Comparison of ENCODE assay signal across 15 cellular contexts in the genomic region with DNA sequence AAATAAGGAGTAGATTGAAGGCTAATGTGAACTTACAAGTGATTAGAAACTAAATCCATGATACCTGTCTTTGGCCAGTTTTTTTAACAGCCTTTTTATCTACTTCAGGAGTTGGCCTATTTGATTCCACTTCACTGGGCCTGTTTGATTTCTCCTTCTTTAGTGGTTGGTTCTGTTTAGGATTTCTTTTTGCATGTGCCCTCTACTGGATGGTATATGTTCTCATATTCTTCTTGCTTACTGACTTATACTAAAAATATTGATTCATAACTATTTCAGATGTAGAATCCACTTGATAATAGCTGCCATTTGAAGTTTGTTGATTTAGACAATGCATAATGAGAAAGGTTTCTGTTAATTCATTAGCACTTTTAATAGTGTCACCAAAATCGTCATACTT. TPM values are rescaled to one million over a fixed set of nuclear protein-coding genes. Genes with fewer than 3 reads are reported as not detected.
A peak's percentile ranks its signal among the peaks of the same experiment; 100 is the strongest.
DNase-seq lines count a peak whose midpoint lies in the region; ATAC-seq, FAIRE-seq and TF ChIP-seq lines count a peak whose summit lies in the region.
"Had no signal": no experiment of that assay in that cellular context is flagged by ENCODE, and none has a peak within 500 bp of the region (broad histone marks: within the 10 kb centered on the region; RNA-seq: fewer than 3 reads in every experiment).

No MANE protein-coding gene starts in this region.

- TF ChIP-seq EP300 in HepG2 (IDR thresholded peaks at IDR 0.05; ENCODE audit: low read depth in 2 of 2, low read length in 2 of 2) (no peak), HepG2 (CRISPR knock-in tag; IDR thresholded peaks at IDR 0.05; ENCODE audit: borderline replicate concordance) (no peak)

- ATAC-seq in HepG2: no peak
- ATAC-seq in thoracic aorta (ENCODE audit: insufficient number of reproducible peaks, low FRiP score, low read depth): no peak
- no peak for ATAC-seq in activated CD4-positive, alpha-beta T cell treated with anti-CD3 and anti-CD28 coated beads for 36 hours
- ATAC-seq: activated T-cell treated with anti-CD3 and anti-CD28 coated beads, Interleukin-2, amount 50 U/mL, for 4 hours had no signal

- H3K9ac ChIP-seq in liver (ENCODE audit: low read depth in 1 of 2, low read length in 2 of 2): no peak overlapping the region
- no peak overlapping the region for H3K9ac ChIP-seq in HepG2 (ENCODE audit: insufficient read depth, low read depth, low read length)

- no peak overlapping the region for H3K4me3 Mint-ChIP-seq in activated CD4-positive, alpha-beta T cell treated with anti-CD3 and anti-CD28 coated beads for 36 hours
- H3K4me3 Mint-ChIP-seq: activated T-cell treated with anti-CD3 and anti-CD28 coated beads, Interleukin-2, amount 50 U/mL, for 4 hours; nephron progenitor cell had no signal

- peaks cover 12% of the 10 kb centered on the region for H3K36me3 Mint-ChIP-seq in activated CD4-positive, alpha-beta T cell treated with anti-CD3 and anti-CD28 coated beads for 36 hours (ENCODE audit: low read depth)

- peaks cover 5% of the 10 kb centered on the region for H3K4me1 Mint-ChIP-seq in activated CD4-positive, alpha-beta T cell treated with anti-CD3 and anti-CD28 coated beads for 36 hours
- H3K4me1 Mint-ChIP-seq: nephron progenitor cell had no signal

- no peak overlapping the region for H3K4me2 ChIP-seq in HepG2 (ENCODE audit: low read depth, low read length)

- TF ChIP-seq RAD21 in liver (IDR thresholded peaks at IDR 0.05) (peak; percentile 12 to 59), HepG2 (CRISPR knock-in tag; IDR thresholded peaks at IDR 0.05) (no peak)

- CTCF ChIA-PET in HepG2 (lab: Yijun Ruan, JAX; ENCODE audit: low intra/inter-chr PET ratio, low total read pairs): interaction anchor here (0.9 kb wide), 1 partner anchor 97 kb away, joined by 3 read pairs; no protein-coding TSS in a partner anchor
- CTCF ChIA-PET in activated CD4-positive, alpha-beta T cell treated with anti-CD3 and anti-CD28 coated beads for 36 hours (lab: Charles Lee): interaction anchor here (1.6 kb wide), 1 partner anchor 96 kb away, joined by 6 read pairs; no protein-coding TSS in a partner anchor

- H3K4me1 ChIP-seq in liver (ENCODE audit: control insufficient read depth in 4 of 4, insufficient read depth in 4 of 4, low read length in 3 of 4) (no peaks in the 10 kb centered on the region), HepG2 (ENCODE audit: insufficient read depth, low read length) (no peaks in the 10 kb centered on the region), thoracic aorta (ENCODE audit: control insufficient read depth in 1 of 2, low read depth in 2 of 2) (peaks cover 0 to 3% of the 10 kb centered on the region in 2 donors)
- H3K4me1 ChIP-seq: esophagus squamous epithelium, spleen, uterus had no signal

- H3K79me2 ChIP-seq in HepG2 (ENCODE audit: insufficient read depth, low read length): no peaks in the 10 kb centered on the region

- H3K27me3 ChIP-seq in liver (ENCODE audit: control insufficient read depth in 4 of 4, insufficient read depth in 4 of 4, low read length in 3 of 4) (no peaks in the 10 kb centered on the region), HepG2 (ENCODE audit: control insufficient read depth in 1 of 2, insufficient read depth in 2 of 2, low read length in 2 of 2) (no peaks in the 10 kb centered on the region), thoracic aorta (replicated peaks; ENCODE audit: insufficient read depth) (no peaks in the 10 kb centered on the region)
- H3K27me3 ChIP-seq: esophagus squamous epithelium, spleen, uterus had no signal

- H3K9me3 Mint-ChIP-seq in activated CD4-positive, alpha-beta T cell treated with anti-CD3 and anti-CD28 coated beads for 36 hours (ENCODE audit: low read depth): no peaks in the 10 kb centered on the region
- H3K9me3 Mint-ChIP-seq: activated T-cell treated with anti-CD3 and anti-CD28 coated beads, Interleukin-2, amount 50 U/mL, for 4 hours; nephron progenitor cell had no signal

- WGBS in liver: 95% methylated on average over 1 of the region's 1 CpG
- 91% methylated on average over 1 of the region's 1 CpG for WGBS in HepG2 (ENCODE audit: low lambda C conversion rate)

- BruUV-seq in HepG2 (replicated peaks; lab: Mats Ljungman, UMichigan): no TSS peak

- intact Hi-C loops in HepG2 (cut with micrococcal nuclease; ENCODE audit: unreplicated experiment): loop anchor here (2.0 kb wide), 1 partner anchor 97 kb away; no protein-coding TSS in a partner anchor
- intact Hi-C loops in activated CD4-positive, alpha-beta T cell treated with anti-CD3 and anti-CD28 coated beads for 36 hours (cut with DNase I, micrococcal nuclease): loop anchor here in 1 of 2 experiments (5.0 kb wide), 1 partner anchor 98 kb away; no protein-coding TSS in a partner anchor

- no peak overlapping the region for H3K27ac ChIP-seq in liver (ENCODE audit: low read depth in 1 of 2, low read length in 2 of 2)
- H3K27ac ChIP-seq in HepG2 (ENCODE audit: extremely low read length, insufficient read depth, low read length): no peak overlapping the region
- no peak overlapping the region for H3K27ac ChIP-seq in thoracic aorta
- H3K27ac ChIP-seq: esophagus squamous epithelium, spleen, uterus had no signal

- H3K36me3 ChIP-seq in liver (ENCODE audit: control insufficient read depth in 4 of 4, insufficient read depth in 3 of 4, low read depth in 1 of 4, low read length in 3 of 4): peaks cover 0 to 21% (median 4%) of the 10 kb centered on the region in 4 donors
- peaks cover 9 to 22% of the 10 kb centered on the region in 2 experiments for H3K36me3 ChIP-seq in HepG2 (replicated peaks in 1 of 2; ENCODE audit: control insufficient read depth in 1 of 2, insufficient read depth in 2 of 2, low read length in 2 of 2)
- no peaks in the 10 kb centered on the region for H3K36me3 ChIP-seq in thoracic aorta

- TF ChIP-seq CTCF in liver (IDR thresholded peaks at IDR 0.05; ENCODE audit: low read depth, low read length, missing input control) (peak; percentile 8), HepG2 (CRISPR knock-in tag; IDR thresholded peaks at IDR 0.05) (no peak), epithelial cell of proximal tubule (conservative IDR thresholded peaks at IDR 0.05; ENCODE audit: low read depth, low read length) (peak; percentile 33), thoracic aorta (IDR thresholded peaks at IDR 0.05) (peak; percentile 16)

- H3K27me3 Mint-ChIP-seq in activated CD4-positive, alpha-beta T cell treated with anti-CD3 and anti-CD28 coated beads for 36 hours: no peaks in the 10 kb centered on the region

- POLR2A ChIA-PET in HepG2 (lab: Yijun Ruan, JAX): no interaction called here
- POLR2A ChIA-PET in activated CD4-positive, alpha-beta T cell treated with anti-CD3 and anti-CD28 coated beads for 36 hours (lab: Charles Lee): no interaction called here

- no peak for TF ChIP-seq POLR2A in HepG2 (IDR thresholded peaks at IDR 0.05; ENCODE audit: insufficient read depth in 1 of 2, low read depth in 2 of 2, low read length in 2 of 2)

- no peak overlapping the region for H2AFZ ChIP-seq in HepG2 (ENCODE audit: low read length)

- FAIRE-seq in HepG2 (lab: Jason Lieb, UNC): no peak
- FAIRE-seq: kidney had no signal

- H4K20me1 ChIP-seq in HepG2 (ENCODE audit: insufficient read depth, low read length): no peaks in the 10 kb centered on the region

- no peak overlapping the region for H3K27ac Mint-ChIP-seq in activated CD4-positive, alpha-beta T cell treated with anti-CD3 and anti-CD28 coated beads for 36 hours
- H3K27ac Mint-ChIP-seq: nephron progenitor cell had no signal

- no peak for DNase-seq in HepG2 (ENCODE audit: low spot score)
- peak; percentile 28 for DNase-seq in RKO (ENCODE audit: low spot score)
- no peak for DNase-seq in epithelial cell of proximal tubule (ENCODE audit: low read depth)
- no peak for DNase-seq in thoracic aorta (ENCODE audit: low spot score)
- DNase-seq in globus pallidus (ENCODE audit: low spot score): no peak
- DNase-seq in NCI-H1092 treated with DMSO at 0.1 percent for 48 hours (lab: John Stamatoyannopoulos, UW): no peak
- no peak for DNase-seq in activated CD4-positive, alpha-beta T cell treated with anti-CD3 and anti-CD28 coated beads for 36 hours
- DNase-seq: activated CD4-positive, CD25-positive, alpha-beta regulatory T cell treated with anti-CD3 and anti-CD28 coated beads, Interleukin-2, amount 50 U/mL, for 72 hours; activated T-cell treated with anti-CD3 and anti-CD28 coated beads, Interleukin-2, amount 50 U/mL, for 4 hours; esophagus squamous epithelium; kidney; nephron progenitor cell; spleen; uterus had no signal

- in situ Hi-C loops in HepG2 (cut with HindIII; ENCODE audit: extremely low pct_ligation_motif_present, low pct_unique_long_range_greater_than_20kb): no loop called here

- H3K4me3 ChIP-seq in liver (ENCODE audit: low read depth in 1 of 3, low read length in 3 of 3) (no peak overlapping the region), HepG2 (replicated peaks in 1 of 3; ENCODE audit: insufficient read depth in 1 of 3, low read depth in 2 of 3, low read length in 3 of 3) (no peak overlapping the region), epithelial cell of proximal tubule (ENCODE audit: low read depth, low read length) (no peak overlapping the region), thoracic aorta (no peak overlapping the region)
- H3K4me3 ChIP-seq: esophagus squamous epithelium, spleen, uterus had no signal

- no peaks in the 10 kb centered on the region for H3K9me3 ChIP-seq in liver (ENCODE audit: control insufficient read depth in 4 of 4, low read length in 3 of 4)
- no peaks in the 10 kb centered on the region for H3K9me3 ChIP-seq in HepG2 (ENCODE audit: low read length)
- H3K9me3 ChIP-seq in thoracic aorta: no peaks in the 10 kb centered on the region
- H3K9me3 ChIP-seq: esophagus squamous epithelium, spleen, uterus had no signal

RNA-seq across cellular contexts. Expression of a gene that starts 53.9 kb away (rescaled TPM):
- total RNA-seq in liver: 10 to 100 TPM; 38.2 to 55.1 TPM
- polyA plus RNA-seq in liver: 10 to 100 TPM; 14.9 to 26.3 TPM
- total RNA-seq in HepG2 (2016; rRNA removed; fragmentation: Illumina TruSeq; extraction: Trizol): 52.7 and 64.6 TPM in 2 replicates
- total RNA-seq in HepG2 (2016; cell fraction: cytosol; rRNA removed; fragmentation: Illumina TruSeq; extraction: Trizol; ENCODE audit: low read depth): 3.7 and 4.9 TPM in 2 replicates
- total RNA-seq in HepG2 (2016; cell fraction: insoluble cytoplasmic fraction; rRNA removed; fragmentation: Illumina TruSeq; extraction: Trizol): 49.1 and 64.0 TPM in 2 replicates
- total RNA-seq in HepG2 (2016; cell fraction: membrane; rRNA removed; fragmentation: Illumina TruSeq; extraction: Trizol): 8.6 and 8.7 TPM in 2 replicates
- 72.1 and 75.8 TPM in 2 replicates for total RNA-seq in HepG2 (2016; cell fraction: nucleus; rRNA removed; fragmentation: Illumina TruSeq; extraction: Trizol)
- polyA plus RNA-seq in HepG2 (2011; rRNA removed): 10.6 and 12.2 TPM in 2 replicates
- 5.1 and 8.8 TPM in 2 replicates for polyA plus RNA-seq in HepG2 (2011; cell fraction: cytosol; rRNA removed)
- 12.3 and 15.3 TPM in 2 replicates for polyA plus RNA-seq in HepG2 (2011; cell fraction: nucleus; rRNA removed)
- 22.9 and 24.4 TPM in 2 replicates for polyA plus RNA-seq in HepG2 (2012)
- polyA plus RNA-seq in HepG2 (2016; cell fraction: cytosol; fragmentation: Illumina TruSeq; extraction: Trizol; ENCODE audit: low read depth): 0.53 and 0.69 TPM in 2 replicates
- polyA plus RNA-seq in HepG2 (2016; cell fraction: insoluble cytoplasmic fraction; fragmentation: Illumina TruSeq; extraction: Trizol; ENCODE audit: low read depth): 30.8 and 33.7 TPM in 2 replicates
- polyA plus RNA-seq in HepG2 (2016; cell fraction: membrane; fragmentation: Illumina TruSeq; extraction: Trizol; ENCODE audit: low read depth): 1.9 and 2.6 TPM in 2 replicates
- polyA plus RNA-seq in HepG2 (2016; cell fraction: nucleus; fragmentation: Illumina TruSeq; extraction: Trizol; ENCODE audit: insufficient read depth, low read depth): 44.4 and 45.2 TPM in 2 replicates
- polyA minus RNA-seq in HepG2 (2011; rRNA and poly(A)+ RNA removed; ENCODE audit: low replicate concordance): 23.4 and 26.6 TPM in 2 replicates
- polyA minus RNA-seq in HepG2 (2011; cell fraction: cytosol; rRNA and poly(A)+ RNA removed): 12.4 and 17.0 TPM in 2 replicates
- polyA minus RNA-seq in HepG2 (2011; cell fraction: nucleus; rRNA and poly(A)+ RNA removed): 100 and 119 TPM in 2 replicates
- 21.3 and 32.6 TPM in 2 replicates for total RNA-seq in epithelial cell of proximal tubule
- total RNA-seq in thoracic aorta: 10 to 100 TPM; 55.0 to 86.4 TPM
- 10 to 100 TPM; 43.3 to 56.3 TPM for total RNA-seq in activated CD4-positive, alpha-beta T cell treated with anti-CD3 and anti-CD28 coated beads for 36 hours
